In genomic region chr10:110512461-110513187, GRCh38 we compare ENCODE assay signal across 8 cellular contexts. TPM values are rescaled to one million over a fixed set of nuclear protein-coding genes. Genes with fewer than 3 reads are reported as not detected.
DNase-seq lines count a peak whose midpoint lies in the region; FAIRE-seq and TF ChIP-seq lines count a peak whose summit lies in the region.
"Had no signal": no experiment of that assay in that cellular context is flagged by ENCODE, and none has a peak within 500 bp of the region (broad histone marks: within the 10 kb centered on the region; RNA-seq: fewer than 3 reads in every experiment).

No MANE protein-coding gene starts in this region.

- peak; percentile 36 for FAIRE-seq in H54 (lab: Jason Lieb, UNC)

- no peak overlapping the region for H3K27ac ChIP-seq in thyroid gland

- TF ChIP-seq CTCF in epithelial cell of esophagus (IDR thresholded peaks at IDR 0.05; ENCODE audit: insufficient read depth, low read depth, low read length, missing control alignments) (no peak), thyroid gland (IDR thresholded peaks at IDR 0.05) (no peak)

- peaks cover 0 to 1% of the 10 kb centered on the region in 2 donors for H3K4me1 ChIP-seq in thyroid gland

- H3K4me3 ChIP-seq in epithelial cell of esophagus (ENCODE audit: low read length) (no peak overlapping the region), thyroid gland (replicated peaks in 1 of 3) (no peak overlapping the region)

- H3K27me3 ChIP-seq in thyroid gland = no peaks in the 10 kb centered on the region

- intact Hi-C loops in thyroid gland (cut with DNase I) = no loop called here

- DNase-seq in H54 (ENCODE audit: insufficient read length, low spot score) = peak; percentile 71
- DNase-seq in T1000 (lab: John Stamatoyannopoulos, UW) = peak; percentile 67
- DNase-seq in epithelial cell of esophagus (ENCODE audit: low read depth) = peak; percentile 90
- DNase-seq in stimulated activated CD4-positive, alpha-beta T cell treated with anti-CD3 and anti-CD28 coated beads, TNF-alpha, amount 100 ng/mL, for 24 hours (ENCODE audit: low read depth in 3 of 3) = peak in 2 of 3 experiments; percentile 45 to 46
- DNase-seq in thyroid gland = no peak
- no peak for DNase-seq in HuH-7 (ENCODE audit: low spot score)
- DNase-seq in midbrain (lab: John Stamatoyannopoulos, UW) = no peak
- DNase-seq: hippocampal formation had no signal

- H3K9me3 ChIP-seq in thyroid gland = no peaks in the 10 kb centered on the region

- H3K36me3 ChIP-seq in thyroid gland = peaks cover 11 to 15% of the 10 kb centered on the region in 2 donors

- no peak for TF ChIP-seq POLR2A in H54 (IDR thresholded peaks at IDR 0.05; ENCODE audit: low read depth, low read length)
- TF ChIP-seq POLR2A in thyroid gland (IDR thresholded peaks at IDR 0.05) = no peak

- WGBS in thyroid gland, 2 donors = 68 to 80% methylated on average over 5 of the region's 5 CpGs

RNA-seq across cellular contexts. Expression of gene DUSP5, which starts 14.9 kb away (rescaled TPM):
- 10 to 100 TPM in 1 of 4 donors, 1 to 10 TPM in 3; 2.1 to 14.2 (median 7.1) TPM for total RNA-seq in thyroid gland

RNA-seq across cellular contexts. Expression of gene SMC3, which starts 54.9 kb away (rescaled TPM):
- total RNA-seq in thyroid gland = 10 to 100 TPM; 28.5 to 38.2 (median 30.8) TPM

Comparison
In these comparisons a context has a peak if more than half of its experiments do, and no peak if none do; other contexts are left out.
1. DNase-seq: peak in H54 (single experiment), T1000 (single experiment), epithelial cell of esophagus (single experiment) and stimulated activated CD4-positive, alpha-beta T cell treated with anti-CD3 and anti-CD28 coated beads, TNF-alpha, amount 100 ng/mL, for 24 hours (2 of 3); none in thyroid gland (0 of 2), HuH-7 (single experiment) and midbrain (single experiment).